Comparison of ENCODE assay signal across 10 cellular contexts in genomic region chr7:90212149-90212495, GRCh38. TPM values are rescaled to one million over a fixed set of nuclear protein-coding genes. Genes with fewer than 3 reads are reported as not detected.
DNase-seq lines count a peak whose midpoint lies in the region; ATAC-seq and TF ChIP-seq lines count a peak whose summit lies in the region.
"Had no signal": no experiment of that assay in that cellular context is flagged by ENCODE, and none has a peak within 500 bp of the region (broad histone marks: within the 10 kb centered on the region; RNA-seq: fewer than 3 reads in every experiment).

No MANE protein-coding gene starts in this region.

- H3K18ac ChIP-seq in H9 (ENCODE audit: insufficient read length, low read depth, low read length) = peak overlapping the region; percentile 90

- no peaks in the 10 kb centered on the region for H3K9me3 ChIP-seq in H9 (ENCODE audit: control insufficient read depth, low read depth, low read length)
- no peaks in the 10 kb centered on the region for H3K9me3 ChIP-seq in ascending aorta
- H3K9me3 ChIP-seq in iPS-18c (ENCODE audit: control insufficient read depth, insufficient read depth, low read length) = no peaks in the 10 kb centered on the region

- H3K14ac ChIP-seq in H9 (ENCODE audit: insufficient read depth, low read length) = peak overlapping the region; percentile 78

- intact Hi-C loops in ascending aorta (cut with DNase I) = loop anchor here (5.0 kb wide), 1 partner anchor 135 kb away; the partner anchor contains the start of gene GTPBP10

- H3K4me3 Mint-ChIP-seq in H9 = no peak overlapping the region

- H3K4me1 ChIP-seq in H9 (ENCODE audit: insufficient read depth, low read length) = peaks cover 10% of the 10 kb centered on the region
- H3K4me1 ChIP-seq in ascending aorta = no peaks in the 10 kb centered on the region

- H2BK120ac ChIP-seq in H9 (ENCODE audit: low read depth, low read length, poor library complexity, severe bottlenecking) = peak overlapping the region; percentile 10

- H3K27ac ChIP-seq in H9 (ENCODE audit: insufficient read length, low read depth, low read length) = no peak overlapping the region
- peak overlapping the region; percentile 81 to 84 for H3K27ac ChIP-seq in ascending aorta
- H3K27ac ChIP-seq in skin epidermis = peak overlapping the region in 20 of 21 experiments; percentile 61 to 94 (median 80)

- no peak overlapping the region for H4K5ac ChIP-seq in H9 (ENCODE audit: insufficient read length, low read depth, low read length)

- peak overlapping the region; percentile 75 to 89 for H3K4me3 ChIP-seq in ascending aorta
- peak overlapping the region; percentile 94 for H3K4me3 ChIP-seq in iPS-18c (ENCODE audit: insufficient read depth, low read depth, low read length)
- peak overlapping the region; percentile 44 to 68 (median 53) for H3K4me3 ChIP-seq in skin epidermis

- H2BK5ac ChIP-seq in H9 (ENCODE audit: insufficient read length, low read length) = no peak overlapping the region

- no peak overlapping the region for H3K56ac ChIP-seq in H9 (ENCODE audit: insufficient read length, low read depth, low read length)

- H2AK5ac ChIP-seq in H9 (ENCODE audit: insufficient read length, low read length) = peak overlapping the region; percentile 37

- no peaks in the 10 kb centered on the region for H3K27me3 ChIP-seq in H9 (ENCODE audit: insufficient read depth, low read length)
- H3K27me3 ChIP-seq in ascending aorta = no peaks in the 10 kb centered on the region

- no peaks in the 10 kb centered on the region for H3K36me3 ChIP-seq in ascending aorta

- H3K27ac Mint-ChIP-seq in H9 = peak overlapping the region in 1 of 3 experiments; percentile 78; a peak in 3 of 7 replicates

- no peaks in the 10 kb centered on the region for H3K79me1 ChIP-seq in H9 (ENCODE audit: insufficient read depth, low read depth, low read length, poor library complexity, severe bottlenecking)

- H2BK15ac ChIP-seq in H9 (ENCODE audit: low read depth, low read length) = no peak overlapping the region

- H4K8ac ChIP-seq in H9 (replicated peaks; ENCODE audit: insufficient read length, low read depth, low read length) = no peak overlapping the region

- no peak overlapping the region for H2BK12ac ChIP-seq in H9 (ENCODE audit: insufficient read length, low read depth, low read length)

- no peak overlapping the region for H2BK20ac ChIP-seq in H9 (ENCODE audit: low read depth, low read length, poor library complexity, severe bottlenecking)

- peaks cover 4% of the 10 kb centered on the region; the same call in 1 of the 2 replicates for H3K79me2 ChIP-seq in H9 (ENCODE audit: insufficient read depth, low read length)

- H3K23ac ChIP-seq in H9 (ENCODE audit: insufficient read length, low read depth, low read length) = no peak overlapping the region

- H3K4ac ChIP-seq in H9 (ENCODE audit: low read depth, low read length) = no peak overlapping the region

- peaks cover 7% of the 10 kb centered on the region; the same call in 1 of the 2 replicates for H3K27me3 Mint-ChIP-seq in H9 (ENCODE audit: low read depth)

- peaks cover 13% of the 10 kb centered on the region for H3K23me2 ChIP-seq in H9 (ENCODE audit: insufficient read length, low read depth, low read length, poor library complexity, severe bottlenecking)

- no peak overlapping the region for H3T11ph ChIP-seq in H9 (ENCODE audit: low read length)

- no peak for DNase-seq in H9
- no peak for DNase-seq in ascending aorta (ENCODE audit: low spot score in 2 of 2)
- DNase-seq in stimulated activated naive CD4-positive, alpha-beta T cell treated with Interleukin-2 at 50 U/mL for 16 hours (lab: John Stamatoyannopoulos, UW) = no peak
- no peak for DNase-seq in RKO (ENCODE audit: low spot score)
- no peak for DNase-seq in stimulated activated CD4-positive, alpha-beta T cell treated with anti-CD3 and anti-CD28 coated beads, Interleukin-4, amount 100 ng/mL, for 1 hour
- DNase-seq: effector memory CD4-positive, alpha-beta T cell had no signal

- peaks cover 1 to 6% (median 3%) of the 10 kb centered on the region in 3 experiments; a peak in 5 of 7 replicates for H3K36me3 Mint-ChIP-seq in H9 (ENCODE audit: insufficient read depth in 1 of 3, low read depth in 3 of 3)

- H4K20me1 ChIP-seq in H9 (ENCODE audit: control insufficient read depth, insufficient read depth, insufficient read length) = no peaks in the 10 kb centered on the region

- H3K4me2 ChIP-seq in H9 (ENCODE audit: insufficient read depth, insufficient read length, low read length) = peak overlapping the region; percentile 92

- no peak overlapping the region for H2AFZ ChIP-seq in H9 (ENCODE audit: low read length)

- no peak for TF ChIP-seq CTCF in H9 (conservative IDR thresholded peaks at IDR 0.05)
- TF ChIP-seq CTCF in ascending aorta (IDR thresholded peaks at IDR 0.05) = no peak

- ATAC-seq in GM21786 (IDR thresholded peaks at IDR 0.05; ENCODE audit: unreplicated experiment) = no peak

- WGBS in H9 (ENCODE audit: extremely low coverage, insufficient read length, low lambda C conversion rate) = no CpG with 5 or more reads among the region's 6 CpGs

- H3K4me1 Mint-ChIP-seq in H9 = peaks cover 15 to 28% of the 10 kb centered on the region in 2 experiments

- peak overlapping the region; percentile 65 for H3K9ac ChIP-seq in H9 (ENCODE audit: extremely low read depth, insufficient read length, low read length)

- no peak overlapping the region for H4K91ac ChIP-seq in H9 (ENCODE audit: insufficient read length, low read depth, low read length)

- H3K9me3 Mint-ChIP-seq in H9 = no peaks in the 10 kb centered on the region

RNA-seq across cellular contexts. Expression of gene STEAP2, which starts 0.6 kb away (rescaled TPM):
- total RNA-seq in H9 (2021) = 6.6 and 6.7 TPM in 2 replicates
- total RNA-seq in ascending aorta = 18.7 TPM

RNA-seq across cellular contexts. Expression of gene CFAP69, which starts 32.9 kb away (rescaled TPM):
- total RNA-seq in H9 (2021) (2.5 and 2.9 TPM in 2 replicates), ascending aorta (0.85 TPM)
- total RNA-seq: T-helper 1 cell treated with Interleukin-12 subunit alpha and Interleukin-12 subunit beta and Interleukin-4 antibody, amounts not matched to agents 30 ng/mL and 1 ng/mL, for 36 hours had no signal

RNA-seq across cellular contexts. Expression of gene STEAP1, which starts 57.9 kb away (rescaled TPM):
- total RNA-seq in H9 (2021) = 3.7 and 4.1 TPM in 2 replicates
- total RNA-seq in ascending aorta = 2.1 TPM
